Comparison of ENCODE assay signal across 19 cellular contexts in the genomic region with DNA sequence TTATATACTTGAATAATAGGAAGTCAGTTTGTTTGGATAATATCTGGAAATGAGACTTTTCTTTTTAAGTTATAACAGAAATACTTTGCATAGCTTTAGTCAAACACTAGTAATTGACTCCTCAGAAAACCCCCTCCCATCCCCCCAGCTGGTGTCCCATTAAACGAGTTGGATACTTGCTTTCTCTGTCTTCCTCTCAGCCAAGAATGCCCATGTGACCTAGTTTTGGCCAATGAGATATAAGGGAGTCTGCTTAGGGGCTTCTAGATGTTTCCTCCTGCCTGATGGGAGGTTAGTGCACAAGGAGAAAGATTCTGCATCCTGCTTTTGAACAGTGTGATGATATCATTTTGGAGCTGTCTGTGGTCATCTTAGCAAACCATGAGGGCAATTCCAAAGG.
DNase-seq lines count a peak whose midpoint lies in the region; ATAC-seq, FAIRE-seq and TF ChIP-seq lines count a peak whose summit lies in the region.
"Had no signal": no experiment of that assay in that cellular context is flagged by ENCODE, and none has a peak within 500 bp of the region (broad histone marks: within the 10 kb centered on the region; RNA-seq: fewer than 3 reads in every experiment).

No MANE protein-coding gene starts in this region.

- peak overlapping the region in 1 of 2 experiments; percentile 29 for H3K18ac ChIP-seq in mesenchymal stem cell (ENCODE audit: low read depth in 1 of 2, low read length in 2 of 2)

- H3K27ac ChIP-seq in K562 (ENCODE audit: extremely low read depth, low read depth, low read length) (no peak overlapping the region), mesenchymal stem cell (ENCODE audit: low read length, poor library complexity, severe bottlenecking) (no peak overlapping the region), aorta (ENCODE audit: low read depth in 1 of 2, low read length in 2 of 2) (peak overlapping the region; percentile 39 to 63)
- H3K27ac ChIP-seq: BLaER1, HL-60, Peyer's patch had no signal

- H3K36me3 ChIP-seq in MG63 (no peaks in the 10 kb centered on the region), K562 (ENCODE audit: control insufficient read depth, insufficient read depth, low read length) (no peaks in the 10 kb centered on the region), mesenchymal stem cell (ENCODE audit: control insufficient read depth in 1 of 2, insufficient read depth in 2 of 2, low read depth in 1 of 2, low read length in 2 of 2) (no peaks in the 10 kb centered on the region), aorta (ENCODE audit: control insufficient read depth in 1 of 2, insufficient read depth in 2 of 2, low read length in 1 of 2) (no peaks in the 10 kb centered on the region)
- H3K36me3 ChIP-seq: BLaER1, Peyer's patch had no signal

- POLR2A ChIA-PET in K562 (lab: Yijun Ruan, JAX), result no interaction called here

- no peak for TF ChIP-seq POLR2A in K562 (conservative IDR thresholded peaks at IDR 0.05)

- H3K4me2 ChIP-seq in K562 (ENCODE audit: insufficient read depth, low read length), result no peak overlapping the region
- no peak overlapping the region for H3K4me2 ChIP-seq in mesenchymal stem cell (ENCODE audit: low read length, poor library complexity, severe bottlenecking)
- H3K4me2 ChIP-seq: BLaER1 had no signal

- H2BK120ac ChIP-seq in mesenchymal stem cell (ENCODE audit: low read depth, low read length), result no peak overlapping the region

- H2AFZ ChIP-seq in K562 (ENCODE audit: low read depth, low read length), result no peak overlapping the region
- H2AFZ ChIP-seq in mesenchymal stem cell (ENCODE audit: low read depth, low read length), result no peak overlapping the region

- H3K9me3 ChIP-seq in MG63 (0 out of 2 replicates have a peak, but pooled peaks cover 2% of the 10 kb centered on the region), K562 (replicated peaks; ENCODE audit: control insufficient read depth, insufficient read depth, low read depth, low read length) (no peaks in the 10 kb centered on the region), mesenchymal stem cell (ENCODE audit: control insufficient read depth, low read length) (no peaks in the 10 kb centered on the region), aorta (ENCODE audit: control insufficient read depth, low read length) (no peaks in the 10 kb centered on the region)
- H3K9me3 ChIP-seq: BLaER1, Caco-2, Peyer's patch had no signal

- intact Hi-C loops in K562 (cut with micrococcal nuclease), result no loop called here
- intact Hi-C loops in aorta (cut with DNase I), result no loop called here

- no peaks in the 10 kb centered on the region for H3K79me2 ChIP-seq in K562 (ENCODE audit: control insufficient read depth, insufficient read depth, low read length)

- no peak overlapping the region for H2BK12ac ChIP-seq in mesenchymal stem cell (ENCODE audit: low read length in 2 of 2)

- no peak overlapping the region for H2BK15ac ChIP-seq in mesenchymal stem cell (ENCODE audit: low read depth, poor library complexity, severe bottlenecking)

- ATAC-seq in K562 (no peak), aorta (ENCODE audit: low FRiP score) (no peak), esophagus mucosa (no peak)

- H3K4me1 ChIP-seq in K562 (replicated peaks in 1 of 2; ENCODE audit: control insufficient read depth in 2 of 2, insufficient read depth in 2 of 2, low read length in 2 of 2) (no peaks in the 10 kb centered on the region), mesenchymal stem cell (ENCODE audit: control insufficient read depth, insufficient read depth, low read depth, low read length) (peaks cover 2% of the 10 kb centered on the region), aorta (ENCODE audit: control insufficient read depth in 1 of 2, insufficient read depth in 2 of 2, low read length in 2 of 2) (peaks cover 11 to 15% of the 10 kb centered on the region in 2 donors)
- H3K4me1 ChIP-seq: Peyer's patch had no signal

- TF ChIP-seq EP300 in K562 (IDR thresholded peaks at IDR 0.05; ENCODE audit: low read length), result no peak

- DNase-seq in MG63 (peak; percentile 70), K562 (ENCODE audit: extremely low read depth in 1 of 4, low spot score in 3 of 4) (no peak), mesenchymal stem cell (peak; percentile 5), aorta (no peak), kidney glomerular epithelial cell (lab: John Stamatoyannopoulos, UW) (no peak)
- no peak for DNase-seq in stimulated activated CD4-positive, alpha-beta T cell treated with anti-CD3 and anti-CD28 coated beads, Interleukin-4, amount 100 ng/mL, for 4 hours
- DNase-seq: ACHN; Caco-2; CD4-positive, alpha-beta T cell; DMS 273 treated with DMSO at 0.1 percent for 48 hours; DMS79 treated with DMSO at 0.1 percent for 48 hours; MV-4-11; NCI-H1694; NCI-H2081 treated with DMSO at 0.1 percent for 48 hours; NCI-H2171 treated with DMSO at 0.1 percent for 48 hours; Peyer's patch had no signal

- H3K27me3 ChIP-seq in MG63 (no peaks in the 10 kb centered on the region), K562 (ENCODE audit: control insufficient read depth in 2 of 2, insufficient read depth in 2 of 2, low read length in 2 of 2) (no peaks in the 10 kb centered on the region), mesenchymal stem cell (ENCODE audit: control insufficient read depth in 1 of 2, insufficient read depth in 1 of 2, low read length in 2 of 2) (no peaks in the 10 kb centered on the region), aorta (ENCODE audit: control insufficient read depth in 1 of 2, insufficient read depth in 2 of 2, low read length in 1 of 2) (no peaks in the 10 kb centered on the region)
- H3K27me3 ChIP-seq: BLaER1, Peyer's patch had no signal

- no peak overlapping the region for H4K91ac ChIP-seq in mesenchymal stem cell (ENCODE audit: low read length)

- no peak overlapping the region for H3K4ac ChIP-seq in mesenchymal stem cell (ENCODE audit: low read depth in 1 of 2, low read length in 2 of 2)

- no peaks in the 10 kb centered on the region for H3K9me1 ChIP-seq in K562 (ENCODE audit: control insufficient read depth, insufficient read depth, low read length)

- no peaks in the 10 kb centered on the region for H3K79me1 ChIP-seq in mesenchymal stem cell (replicated peaks; ENCODE audit: low read length, poor library complexity, severe bottlenecking)

- 0% methylated on average over 1 of the region's 1 CpG for WGBS in K562 (ENCODE audit: insufficient coverage, low coverage, missing lambda C conversion rate)
- 25% methylated on average over 1 of the region's 1 CpG for WGBS in mesenchymal stem cell
- WGBS in aorta, 2 donors, result 0 to 5% methylated on average over 1 of the region's 1 CpG

- no peak for TF ChIP-seq RAD21 in K562 (CRISPR knock-in tag; conservative IDR thresholded peaks at IDR 0.05 in 1 of 2, IDR thresholded peaks at IDR 0.05 in 1 of 2)

- in situ Hi-C loops in K562 (cut with MboI), result no loop called here

- no peak overlapping the region for H3K14ac ChIP-seq in mesenchymal stem cell (ENCODE audit: low read length in 2 of 2)

- H2AK5ac ChIP-seq in mesenchymal stem cell (ENCODE audit: low read length, severe bottlenecking), result no peak overlapping the region

- CTCF ChIA-PET in K562 (lab: Yijun Ruan, JAX; ENCODE audit: low intra/inter-chr PET ratio), result no interaction called here

- H3K9ac ChIP-seq in K562 (ENCODE audit: insufficient read depth in 1 of 2, low read depth in 2 of 2, low read length in 2 of 2) (no peak overlapping the region), mesenchymal stem cell (ENCODE audit: low read length) (no peak overlapping the region)
- H3K9ac ChIP-seq: BLaER1 had no signal

- no TSS peak for BruUV-seq in K562 (replicated peaks; lab: Mats Ljungman, UMichigan)

- H3K23ac ChIP-seq in mesenchymal stem cell (ENCODE audit: low read length in 2 of 2), result no peak overlapping the region

- no peak overlapping the region for H4K8ac ChIP-seq in mesenchymal stem cell (ENCODE audit: low read length)

- no peak for TF ChIP-seq CTCF in K562 (IDR thresholded peaks at IDR 0.05 in 2 of 3, conservative IDR thresholded peaks at IDR 0.05 in 1 of 3; ENCODE audit: insufficient read depth in 2 of 3, low read depth in 1 of 3, low read length in 3 of 3)

- no peak for FAIRE-seq in K562 (lab: Jason Lieb, UNC)

- no peaks in the 10 kb centered on the region for H4K20me1 ChIP-seq in K562 (replicated peaks; ENCODE audit: control insufficient read depth, insufficient read depth, low read length)
- H4K20me1 ChIP-seq: BLaER1 had no signal

- H3K4me3 ChIP-seq in MG63 (no peak overlapping the region), K562 (no peak overlapping the region), mesenchymal stem cell (ENCODE audit: insufficient read depth in 1 of 2, low read depth in 1 of 2, low read length in 2 of 2) (no peak overlapping the region), aorta (ENCODE audit: low read length in 2 of 2) (no peak overlapping the region)
- H3K4me3 ChIP-seq: BLaER1, Peyer's patch had no signal

- no peak overlapping the region for H2BK5ac ChIP-seq in mesenchymal stem cell (ENCODE audit: low read depth, low read length, poor library complexity, severe bottlenecking)

TF ChIP-seq in K562, 482 proteins besides CTCF, POLR2A, EP300 and RAD21 (continues in another document):
- TF ChIP-seq RAD51 (IDR thresholded peaks at IDR 0.05; ENCODE audit: borderline replicate concordance, low read depth), result 0 out of 2 replicates have a peak, but pooled peaks have one; percentile 41
- TF ChIP-seq, protein P1, sequence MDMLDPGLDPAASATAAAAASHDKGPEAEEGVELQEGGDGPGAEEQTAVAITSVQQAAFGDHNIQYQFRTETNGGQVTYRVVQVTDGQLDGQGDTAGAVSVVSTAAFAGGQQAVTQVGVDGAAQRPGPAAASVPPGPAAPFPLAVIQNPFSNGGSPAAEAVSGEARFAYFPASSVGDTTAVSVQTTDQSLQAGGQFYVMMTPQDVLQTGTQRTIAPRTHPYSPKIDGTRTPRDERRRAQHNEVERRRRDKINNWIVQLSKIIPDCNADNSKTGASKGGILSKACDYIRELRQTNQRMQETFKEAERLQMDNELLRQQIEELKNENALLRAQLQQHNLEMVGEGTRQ (CRISPR knock-in tag; IDR thresholded peaks at IDR 0.05), result peak; percentile 64
- TF ChIP-seq NFYB (IDR thresholded peaks at IDR 0.05; ENCODE audit: extremely low read depth, insufficient read length), result peak; percentile 33
- TF ChIP-seq, protein P2, sequence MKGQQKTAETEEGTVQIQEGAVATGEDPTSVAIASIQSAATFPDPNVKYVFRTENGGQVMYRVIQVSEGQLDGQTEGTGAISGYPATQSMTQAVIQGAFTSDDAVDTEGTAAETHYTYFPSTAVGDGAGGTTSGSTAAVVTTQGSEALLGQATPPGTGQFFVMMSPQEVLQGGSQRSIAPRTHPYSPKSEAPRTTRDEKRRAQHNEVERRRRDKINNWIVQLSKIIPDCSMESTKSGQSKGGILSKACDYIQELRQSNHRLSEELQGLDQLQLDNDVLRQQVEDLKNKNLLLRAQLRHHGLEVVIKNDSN (CRISPR knock-in tag; IDR thresholded peaks at IDR 0.05), result 0 out of 2 replicates have a peak, but pooled peaks have one; percentile 28

Comparison
In these comparisons a context has a peak if more than half of its experiments do, and no peak if none do; other contexts are left out.
1. DNase-seq: peak in MG63 (single experiment) and mesenchymal stem cell (single experiment); none in K562 (0 of 4), aorta (0 of 2), kidney glomerular epithelial cell (single experiment) and stimulated activated CD4-positive, alpha-beta T cell treated with anti-CD3 and anti-CD28 coated beads, Interleukin-4, amount 100 ng/mL, for 4 hours (0 of 2).
2. H3K27ac ChIP-seq: peak in aorta (2 of 2); none in K562 (single experiment) and mesenchymal stem cell (single experiment).